In the genomic region with DNA sequence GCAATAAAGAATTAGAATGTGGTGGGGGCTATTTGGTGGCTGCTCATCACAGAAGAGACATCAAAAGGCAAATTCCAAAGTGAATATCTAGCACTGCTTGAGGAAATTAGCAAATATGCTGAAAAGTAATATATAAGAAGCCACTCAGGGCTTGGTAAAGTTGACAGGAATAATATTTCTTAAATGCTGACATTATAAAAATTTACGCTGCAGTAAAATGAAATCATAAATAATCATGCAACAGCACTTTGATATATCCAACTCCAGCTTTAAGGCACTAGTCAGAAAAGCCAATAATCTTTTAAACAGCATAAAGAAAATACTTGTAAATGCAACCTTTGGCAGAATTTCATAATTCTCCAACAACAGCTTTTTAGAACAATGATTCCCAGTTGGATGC, we compare ENCODE assay signal across 8 cellular contexts. TPM values are rescaled to one million over a fixed set of nuclear protein-coding genes. Genes with fewer than 3 reads are reported as not detected.
"Had no signal": no experiment of that assay in that cellular context is flagged by ENCODE, and none has a peak within 500 bp of the region (broad histone marks: within the 10 kb centered on the region; RNA-seq: fewer than 3 reads in every experiment).

No MANE protein-coding gene starts in this region.

- DNase-seq: H9, HCEC 1CT, KG1 had no signal

- FAIRE-seq: H1, H54, HTR-8/SVneo had no signal

- H2AFZ ChIP-seq: GM23338 had no signal

- ATAC-seq: GM23338 had no signal

- H3K4me2 ChIP-seq: GM23338 had no signal

- H3K4me3 ChIP-seq: GM23338 had no signal

RNA-seq across cellular contexts. Expression of a gene that starts 36.9 kb away (rescaled TPM):
- polyA plus RNA-seq: IgD-negative memory B cell had no signal
